26 cellular contexts compared by ENCODE assay signal in genomic region chr10:5038703-5039102, GRCh38. TPM values are rescaled to one million over a fixed set of nuclear protein-coding genes. Genes with fewer than 3 reads are reported as not detected.
"Had no signal": no experiment of that assay in that cellular context is flagged by ENCODE, and none has a peak within 500 bp of the region (broad histone marks: within the 10 kb centered on the region; RNA-seq: fewer than 3 reads in every experiment).

No MANE protein-coding gene starts in this region.

- H3K4me1 Mint-ChIP-seq: endodermal cell, mesothelial cell of epicardium, nephron had no signal

- H3K27ac Mint-ChIP-seq: activated CD8-positive, alpha-beta T cell treated with anti-CD3 and anti-CD28 coated beads, Interleukin-2, amount 10 ng/mL, durations not matched to agents 7 days and 5 days; activated naive CD4-positive, alpha-beta T cell treated with anti-CD3 and anti-CD28 coated beads for 36 hours; activated T-cell treated with anti-CD3 and anti-CD28 coated beads, Interleukin-2, amount 50 U/mL, for 24 hours; endodermal cell; mesothelial cell of epicardium; nephron had no signal

- DNase-seq: activated CD4-positive, alpha-beta T cell treated with anti-CD3 and anti-CD28 coated beads for 48 hours; activated CD4-positive, CD25-positive, alpha-beta regulatory T cell; activated CD8-positive, alpha-beta T cell treated with anti-CD3 and anti-CD28 coated beads, Interleukin-2, amount 10 ng/mL, durations not matched to agents 7 days and 5 days; activated naive CD4-positive, alpha-beta T cell treated with anti-CD3 and anti-CD28 coated beads for 36 hours; activated T-cell treated with anti-CD3 and anti-CD28 coated beads, Interleukin-2, amount 50 U/mL, for 24 hours; anterior cingulate cortex; brain microvascular endothelial cell; central memory CD4-positive, alpha-beta T cell; endodermal cell; hippocampal formation; islet precursor cell; sigmoid colon; stimulated activated CD4-positive, alpha-beta T cell treated with anti-CD3 and anti-CD28 coated beads, Interleukin-12 subunit alpha, Interleukin-12 subunit beta, amount 100 ng/mL, for 4 hours; stimulated activated CD4-positive, alpha-beta T cell treated with anti-CD3 and anti-CD28 coated beads, Interleukin-1b, Interleukin-23, amount 100 ng/mL, for 48 hours; stimulated activated CD8-positive, alpha-beta memory T cell treated with anti-CD3 and anti-CD28 coated beads, Interleukin-4, amount 100 ng/mL, for 48 hours; stimulated activated naive CD4-positive, alpha-beta T cell treated with Interleukin-2 at 50 U/mL for 16 hours; T-helper 1 cell; T-helper 9 cell had no signal

- H3K27ac ChIP-seq: brain microvascular endothelial cell, colonic mucosa, epithelial cell of prostate, parathyroid adenoma, sigmoid colon, tibial nerve had no signal

- H3K9me3 ChIP-seq: colonic mucosa had no signal

- H3K27me3 ChIP-seq: brain microvascular endothelial cell, colonic mucosa, sigmoid colon, tibial nerve had no signal

- H3K36me3 ChIP-seq: brain microvascular endothelial cell, colonic mucosa, sigmoid colon, tibial nerve had no signal

- ATAC-seq: activated CD8-positive, alpha-beta T cell treated with anti-CD3 and anti-CD28 coated beads, Interleukin-2, amount 10 ng/mL, durations not matched to agents 7 days and 5 days; left lobe of liver had no signal

- H3K4me3 Mint-ChIP-seq: activated CD8-positive, alpha-beta T cell treated with anti-CD3 and anti-CD28 coated beads, Interleukin-2, amount 10 ng/mL, durations not matched to agents 7 days and 5 days; activated naive CD4-positive, alpha-beta T cell treated with anti-CD3 and anti-CD28 coated beads for 36 hours; activated T-cell treated with anti-CD3 and anti-CD28 coated beads, Interleukin-2, amount 50 U/mL, for 24 hours; endodermal cell; mesothelial cell of epicardium; nephron had no signal

- H3K4me1 ChIP-seq: colonic mucosa, parathyroid adenoma had no signal

- H3K4me3 ChIP-seq: colonic mucosa, lung, sigmoid colon, tibial nerve had no signal

RNA-seq across cellular contexts. Expression of gene AKR1C2, which starts 35.0 kb away (rescaled TPM):
- total RNA-seq: activated CD8-positive, alpha-beta T cell treated with anti-CD3 and anti-CD28 coated beads, Interleukin-2, amount 10 ng/mL, durations not matched to agents 7 days and 5 days had no signal
